Comparison of ENCODE assay signal across 9 cellular contexts in the genomic region with DNA sequence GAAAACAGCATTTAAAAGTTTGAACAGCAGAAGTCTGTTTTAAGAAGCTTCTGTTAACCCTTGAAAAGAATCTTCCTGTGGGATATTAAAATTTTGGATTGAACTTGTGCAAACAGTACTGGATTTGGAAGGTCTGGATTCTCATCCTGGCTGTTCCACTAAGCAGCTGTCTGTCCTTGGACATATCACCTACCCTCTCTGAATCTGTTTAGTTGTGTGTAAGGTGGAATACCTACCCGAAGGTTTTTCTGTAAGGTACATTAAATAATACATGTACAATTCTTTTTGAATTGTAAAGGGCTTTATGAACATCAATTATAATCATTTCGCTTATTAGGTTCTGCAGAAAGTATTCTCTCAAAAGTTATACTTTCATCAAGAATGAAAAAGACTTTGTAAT. TPM values are rescaled to one million over a fixed set of nuclear protein-coding genes. Genes with fewer than 3 reads are reported as not detected.
DNase-seq lines count a peak whose midpoint lies in the region; ATAC-seq, FAIRE-seq and TF ChIP-seq lines count a peak whose summit lies in the region.
"Had no signal": no experiment of that assay in that cellular context is flagged by ENCODE, and none has a peak within 500 bp of the region (broad histone marks: within the 10 kb centered on the region; RNA-seq: fewer than 3 reads in every experiment).

No MANE protein-coding gene starts in this region.

- H3K4me1 ChIP-seq in HUES64 (ENCODE audit: insufficient read depth, low read length) (peaks cover 20% of the 10 kb centered on the region), breast epithelium (no peaks in the 10 kb centered on the region)

- in situ Hi-C loops in ACHN (cut with HindIII; ENCODE audit: low pct_ligation_motif_present, low pct_unique_long_range_greater_than_20kb, low sequenced_read_pairs) = no loop called here

- ATAC-seq in naive B cell (ENCODE audit: low read depth in 2 of 2) = no peak
- no peak for ATAC-seq in HG02885 (IDR thresholded peaks at IDR 0.05; ENCODE audit: poor library complexity, unreplicated experiment)

- H3K9me3 ChIP-seq in HUES64 (ENCODE audit: insufficient read depth, low read depth, low read length) (no peaks in the 10 kb centered on the region), breast epithelium (no peaks in the 10 kb centered on the region)

- peak overlapping the region; percentile 71; the same call in 1 of the 2 replicates for H3K4me3 ChIP-seq in HUES64 (ENCODE audit: low read length)
- H3K4me3 ChIP-seq in breast epithelium = peak overlapping the region; percentile 94 to 99 (median 98)

- no peaks in the 10 kb centered on the region for H3K27me3 Mint-ChIP-seq in naive B cell

- H3K4me1 Mint-ChIP-seq in naive B cell = peaks cover 47 to 60% (median 54%) of the 10 kb centered on the region in 3 donors

- DNase-seq in ACHN = peak; percentile 8
- no peak for DNase-seq in breast epithelium (ENCODE audit: low spot score in 2 of 2)
- DNase-seq in naive B cell = no peak
- DNase-seq in DMS153 (lab: John Stamatoyannopoulos, UW) = no peak
- DNase-seq in NCI-H2029 treated with DMSO at 0.1 percent for 48 hours (lab: John Stamatoyannopoulos, UW) = no peak
- DNase-seq in GM12892 (ENCODE audit: insufficient read length) = no peak
- DNase-seq: head of caudate nucleus had no signal

- intact Hi-C loops in breast epithelium (cut with DNase I; ENCODE audit: low total_unique reads) = loop anchor here (2.0 to 10.0 kb wide), 4 partner anchors 21 to 129 kb away; no protein-coding TSS in a partner anchor

- H3K27me3 ChIP-seq in HUES64 (ENCODE audit: insufficient read depth, low read length) (no peaks in the 10 kb centered on the region), breast epithelium (no peaks in the 10 kb centered on the region)

- H3K4me3 Mint-ChIP-seq in naive B cell = peak overlapping the region; percentile 54 to 99 (median 86)

- peak overlapping the region; percentile 20 to 99 (median 68) for H3K27ac Mint-ChIP-seq in naive B cell

- FAIRE-seq in GM12892 (lab: Jason Lieb, UNC) = no peak

- TF ChIP-seq POLR2A in breast epithelium (IDR thresholded peaks at IDR 0.05) (no peak), GM12892 (IDR thresholded peaks at IDR 0.05; ENCODE audit: low read depth, low read length) (no peak)

- no peaks in the 10 kb centered on the region for H3K9me3 Mint-ChIP-seq in naive B cell

- H3K27ac ChIP-seq in HUES64 (ENCODE audit: low read depth, low read length) (no peak overlapping the region), breast epithelium (peak overlapping the region; percentile 34 to 100)

- H3K9ac ChIP-seq in HUES64 (ENCODE audit: low read depth, low read length) = no peak overlapping the region

- no peak for TF ChIP-seq CTCF in breast epithelium (IDR thresholded peaks at IDR 0.05)

- no CpG with 5 or more reads among the region's 2 CpGs for WGBS in HUES64

- H3K36me3 Mint-ChIP-seq in naive B cell = peaks cover 8 to 9% of the 10 kb centered on the region in 2 donors

- H3K36me3 ChIP-seq in HUES64 (ENCODE audit: insufficient read depth, low read length) (peaks cover 11% of the 10 kb centered on the region), breast epithelium (no peaks in the 10 kb centered on the region)

RNA-seq across cellular contexts. Expression of a gene that starts 2.2 kb away (rescaled TPM):
- 11.2 TPM for polyA plus RNA-seq in HUES64 (2013, experiment 1 of 2)
- polyA plus RNA-seq in HUES64 (2013, experiment 2 of 2) = 30.2 TPM
- total RNA-seq in breast epithelium = 100 to 1,000 TPM; 101 to 319 (median 161) TPM
- polyA plus RNA-seq in naive B cell (ENCODE audit: low read depth in 6 of 6) = 100 to 1,000 TPM; 197 to 439 (median 323) TPM
- polyA plus RNA-seq in GM12892 (2012; ENCODE audit: missing spikeins) = 331 TPM

RNA-seq across cellular contexts. Expression of a gene that starts 45.0 kb away (rescaled TPM):
- 17.7 TPM for polyA plus RNA-seq in HUES64 (2013, experiment 1 of 2)
- polyA plus RNA-seq in HUES64 (2013, experiment 2 of 2) = 31.6 TPM
- 10 to 100 TPM; 20.0 to 35.0 (median 23.6) TPM for total RNA-seq in breast epithelium
- polyA plus RNA-seq in naive B cell (ENCODE audit: low read depth in 6 of 6) = 10 to 100 TPM; 10.6 to 22.4 (median 18.2) TPM
- 34.4 TPM for polyA plus RNA-seq in GM12892 (2012; ENCODE audit: missing spikeins)

RNA-seq across cellular contexts. Expression of a gene that starts 45.5 kb away (rescaled TPM):
- 16.3 TPM for polyA plus RNA-seq in HUES64 (2013, experiment 1 of 2)
- polyA plus RNA-seq in HUES64 (2013, experiment 2 of 2) = 18.4 TPM
- total RNA-seq in breast epithelium = 10 to 100 TPM; 60.3 to 69.7 (median 65.9) TPM
- polyA plus RNA-seq in naive B cell (ENCODE audit: low read depth in 6 of 6) = 100 to 1,000 TPM in 5 of 6 donors, 10 to 100 TPM in 1; 92.5 to 139 (median 123) TPM
- polyA plus RNA-seq in GM12892 (2012; ENCODE audit: missing spikeins) = 35.2 TPM
